1 cellular context compared by ENCODE assay signal in the genomic region with DNA sequence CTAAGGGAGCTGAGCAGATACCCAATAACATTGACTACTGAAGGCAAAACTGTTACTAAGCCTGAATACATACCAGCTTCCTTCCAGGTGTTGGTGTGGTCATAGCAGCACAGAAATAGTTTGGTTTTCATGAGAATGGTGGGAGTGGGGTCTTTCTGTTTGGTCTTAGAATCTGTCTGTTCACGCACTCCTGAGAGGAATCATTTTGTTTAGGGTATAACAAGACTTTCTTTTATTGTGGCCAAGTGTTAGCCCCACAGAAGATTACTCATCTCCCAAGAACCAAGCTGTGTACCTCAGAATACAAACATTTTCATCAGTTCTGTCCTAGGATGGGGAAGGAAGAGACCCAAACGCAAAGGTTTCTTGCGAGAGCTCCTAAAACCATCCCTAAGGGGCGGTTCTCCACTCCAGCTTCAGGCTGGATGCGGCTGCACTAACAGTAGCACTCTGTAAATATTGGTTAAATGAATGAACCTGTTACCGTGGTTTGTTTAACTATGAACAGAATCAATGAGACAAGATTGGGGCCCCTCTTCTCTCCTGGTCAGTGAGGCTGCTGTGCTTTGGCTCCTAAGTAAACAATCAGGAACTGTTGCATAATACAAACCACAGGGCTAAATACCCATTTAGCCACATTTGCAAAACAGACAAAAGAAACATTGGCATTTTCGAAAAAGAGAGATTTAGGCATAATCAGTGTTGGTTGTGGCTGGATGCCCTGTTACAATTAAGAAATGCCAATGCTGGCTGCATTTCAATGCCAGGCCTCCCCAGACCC.
TF ChIP-seq lines count a peak whose summit lies in the region.

No MANE protein-coding gene starts in this region.

TF ChIP-seq in HepG2, 621 proteins besides CTCF, POLR2A, EP300 and RAD21 (continued from another document and continues in another):
- TF ChIP-seq ZBTB1 (CRISPR knock-in tag; IDR thresholded peaks at IDR 0.05; ENCODE audit: borderline replicate concordance) (no peak), ZSCAN30 (CRISPR knock-in tag; IDR thresholded peaks at IDR 0.05) (no peak), JUNB (CRISPR knock-in tag; IDR thresholded peaks at IDR 0.05; ENCODE audit: borderline replicate concordance) (no peak), ZNF790 (CRISPR knock-in tag; IDR thresholded peaks at IDR 0.05; ENCODE audit: borderline replicate concordance) (no peak), LRRFIP1 (CRISPR knock-in tag; conservative IDR thresholded peaks at IDR 0.05) (no peak), ZNF235 (CRISPR knock-in tag; IDR thresholded peaks at IDR 0.05; ENCODE audit: borderline replicate concordance) (no peak), TGIF2 (CRISPR knock-in tag; IDR thresholded peaks at IDR 0.05) (no peak; the same call in 1 of the 2 replicates), RFXANK (CRISPR knock-in tag; IDR thresholded peaks at IDR 0.05) (peak; percentile 82; the same call in 1 of the 2 replicates), ZNF768 (CRISPR knock-in tag; IDR thresholded peaks at IDR 0.05) (no peak; the same call in 1 of the 2 replicates), FOXK1 (CRISPR knock-in tag; IDR thresholded peaks at IDR 0.05; ENCODE audit: borderline replicate concordance, low read depth) (peak; percentile 98), ZNF609 (CRISPR knock-in tag; IDR thresholded peaks at IDR 0.05; ENCODE audit: borderline replicate concordance) (peak; percentile 99), SMAD1 (CRISPR knock-in tag; IDR thresholded peaks at IDR 0.05; ENCODE audit: borderline replicate concordance, low read depth) (no peak; the same call in 1 of the 2 replicates), NFE2L2 (IDR thresholded peaks at IDR 0.05; ENCODE audit: low read length) (no peak), RXRA (CRISPR knock-in tag; IDR thresholded peaks at IDR 0.05) (peak; percentile 67; the same call in 1 of the 2 replicates), MIER3 (CRISPR knock-in tag; IDR thresholded peaks at IDR 0.05; ENCODE audit: borderline replicate concordance) (peak; percentile 96), ZBTB8A (CRISPR knock-in tag; IDR thresholded peaks at IDR 0.05; ENCODE audit: borderline replicate concordance, low read depth) (no peak), ZNF501 (CRISPR knock-in tag; IDR thresholded peaks at IDR 0.05) (peak; percentile 72; the same call in 1 of the 2 replicates), THAP9 (CRISPR knock-in tag; IDR thresholded peaks at IDR 0.05; ENCODE audit: borderline replicate concordance) (no peak), NFRKB (IDR thresholded peaks at IDR 0.05) (no peak), RFX1 (IDR thresholded peaks at IDR 0.05) (no peak), ZSCAN20 (CRISPR knock-in tag; IDR thresholded peaks at IDR 0.05; ENCODE audit: borderline replicate concordance) (no peak), ZBTB38 (CRISPR knock-in tag; IDR thresholded peaks at IDR 0.05) (no peak), GZF1 (CRISPR knock-in tag; IDR thresholded peaks at IDR 0.05) (peak; percentile 88), ZBTB26 (CRISPR knock-in tag; IDR thresholded peaks at IDR 0.05; ENCODE audit: borderline replicate concordance) (peak; percentile 66; the same call in 1 of the 2 replicates), ZNF230 (CRISPR knock-in tag; IDR thresholded peaks at IDR 0.05) (no peak), HNRNPH1 (optimal IDR thresholded peaks at IDR 0.05; ENCODE audit: low read depth, low read length) (no peak), ATRX (CRISPR knock-in tag; IDR thresholded peaks at IDR 0.05; ENCODE audit: borderline replicate concordance) (no peak), ZNF557 (CRISPR knock-in tag; IDR thresholded peaks at IDR 0.05) (0 out of 2 replicates have a peak, but pooled peaks have one; percentile 80), ZNF788 (CRISPR knock-in tag; IDR thresholded peaks at IDR 0.05; ENCODE audit: borderline replicate concordance) (peak; percentile 74; the same call in 1 of the 2 replicates), THRA (CRISPR knock-in tag; IDR thresholded peaks at IDR 0.05; ENCODE audit: borderline replicate concordance) (peak; percentile 86), ZNF225 (CRISPR knock-in tag; IDR thresholded peaks at IDR 0.05) (no peak), ZNF512B (CRISPR knock-in tag; IDR thresholded peaks at IDR 0.05; ENCODE audit: borderline replicate concordance) (peak; percentile 86), MAF1 (CRISPR knock-in tag; IDR thresholded peaks at IDR 0.05; ENCODE audit: borderline replicate concordance) (no peak), ZNF709 (CRISPR knock-in tag; IDR thresholded peaks at IDR 0.05) (no peak), ZNF562 (CRISPR knock-in tag; IDR thresholded peaks at IDR 0.05; ENCODE audit: borderline replicate concordance) (no peak), SIN3B (IDR thresholded peaks at IDR 0.05; ENCODE audit: low read length) (no peak), ZNF275 (CRISPR knock-in tag; IDR thresholded peaks at IDR 0.05; ENCODE audit: borderline replicate concordance) (no peak; the same call in 1 of the 2 replicates)
- TF ChIP-seq, protein P1, sequence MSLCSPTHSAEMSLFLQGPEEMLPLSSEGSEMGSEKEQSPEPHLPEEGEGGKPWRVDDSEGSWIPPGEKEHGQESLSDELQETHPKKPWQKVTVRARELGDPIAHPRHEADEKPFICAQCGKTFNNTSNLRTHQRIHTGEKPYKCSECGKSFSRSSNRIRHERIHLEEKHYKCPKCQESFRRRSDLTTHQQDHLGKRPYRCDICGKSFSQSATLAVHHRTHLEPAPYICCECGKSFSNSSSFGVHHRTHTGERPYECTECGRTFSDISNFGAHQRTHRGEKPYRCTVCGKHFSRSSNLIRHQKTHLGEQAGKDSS (CRISPR knock-in tag; IDR thresholded peaks at IDR 0.05; ENCODE audit: borderline replicate concordance, low read depth), result no peak; the same call in 1 of the 2 replicates
- TF ChIP-seq, protein P2, sequence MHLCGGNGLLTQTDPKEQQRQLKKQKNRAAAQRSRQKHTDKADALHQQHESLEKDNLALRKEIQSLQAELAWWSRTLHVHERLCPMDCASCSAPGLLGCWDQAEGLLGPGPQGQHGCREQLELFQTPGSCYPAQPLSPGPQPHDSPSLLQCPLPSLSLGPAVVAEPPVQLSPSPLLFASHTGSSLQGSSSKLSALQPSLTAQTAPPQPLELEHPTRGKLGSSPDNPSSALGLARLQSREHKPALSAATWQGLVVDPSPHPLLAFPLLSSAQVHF (CRISPR knock-in tag; IDR thresholded peaks at IDR 0.05), result no peak
